In the genomic region with DNA sequence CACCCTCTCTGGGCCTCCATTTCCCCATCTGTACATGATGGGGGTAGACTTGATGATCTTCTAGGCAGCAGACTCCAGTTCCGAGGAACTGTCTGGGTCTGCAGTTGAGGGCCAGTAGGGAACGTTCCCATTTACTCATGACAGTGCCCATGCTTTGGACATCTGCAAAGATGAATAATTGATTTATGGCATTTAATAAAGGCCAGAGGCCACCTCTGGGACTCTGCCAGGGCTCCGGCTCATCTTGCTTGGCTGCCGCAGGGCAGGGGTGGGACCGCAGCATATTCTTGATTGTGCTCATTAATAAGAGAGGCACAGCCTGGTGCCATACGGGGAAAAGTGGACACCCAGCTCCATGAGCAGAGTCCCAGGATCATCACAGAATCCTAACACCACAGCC, we compare ENCODE assay signal across 25 cellular contexts. TPM values are rescaled to one million over a fixed set of nuclear protein-coding genes. Genes with fewer than 3 reads are reported as not detected.
A peak's percentile ranks its signal among the peaks of the same experiment; 100 is the strongest.
DNase-seq lines count a peak whose midpoint lies in the region; ATAC-seq and TF ChIP-seq lines count a peak whose summit lies in the region.
"Had no signal": no experiment of that assay in that cellular context is flagged by ENCODE, and none has a peak within 500 bp of the region (broad histone marks: within the 10 kb centered on the region; RNA-seq: fewer than 3 reads in every experiment).

No MANE protein-coding gene starts in this region.

- H3K4me3 ChIP-seq in HUES48 (ENCODE audit: low read depth, low read length), result no peak overlapping the region
- H3K4me3 ChIP-seq: BLaER1 had no signal

- H3K27ac ChIP-seq in HUES48 (ENCODE audit: low read depth, low read length), result peak overlapping the region; percentile 94
- H3K27ac ChIP-seq: BLaER1, HL-60 had no signal

- TF ChIP-seq CTCF in endothelial cell (IDR thresholded peaks at IDR 0.05; ENCODE audit: unreplicated experiment) (no peak), neural crest cell (conservative IDR thresholded peaks at IDR 0.05) (no peak)

- no peaks in the 10 kb centered on the region for H3K36me3 ChIP-seq in HUES48 (ENCODE audit: control insufficient read depth, insufficient read depth, low read length)
- H3K36me3 ChIP-seq: BLaER1 had no signal

- intact Hi-C loops in activated naive CD4-positive, alpha-beta T cell treated with anti-CD3 and anti-CD28 coated beads for 36 hours (cut with micrococcal nuclease), result no loop called here

- peak overlapping the region; percentile 64 for H3K27ac Mint-ChIP-seq in endothelial cell (ENCODE audit: unreplicated experiment)
- peak overlapping the region; percentile 78 for H3K27ac Mint-ChIP-seq in neural crest cell (ENCODE audit: unreplicated experiment)
- no peak overlapping the region for H3K27ac Mint-ChIP-seq in activated naive CD4-positive, alpha-beta T cell treated with anti-CD3 and anti-CD28 coated beads for 36 hours

- H3K4me3 Mint-ChIP-seq in endothelial cell (ENCODE audit: unreplicated experiment), result no peak overlapping the region
- no peak overlapping the region for H3K4me3 Mint-ChIP-seq in neural crest cell
- H3K4me3 Mint-ChIP-seq in activated naive CD4-positive, alpha-beta T cell treated with anti-CD3 and anti-CD28 coated beads for 36 hours, result no peak overlapping the region
- H3K4me3 Mint-ChIP-seq: CD4-positive, alpha-beta memory T cell had no signal

- H3K4me1 ChIP-seq in HUES48 (ENCODE audit: control insufficient read depth, insufficient read depth, low read length), result peaks cover 25% of the 10 kb centered on the region; the same call in 1 of the 2 replicates
- H3K4me1 ChIP-seq: BLaER1 had no signal

- peaks cover 58% of the 10 kb centered on the region for H3K4me1 Mint-ChIP-seq in endothelial cell (ENCODE audit: unreplicated experiment)
- peaks cover 27% of the 10 kb centered on the region for H3K4me1 Mint-ChIP-seq in neural crest cell
- H3K4me1 Mint-ChIP-seq in activated naive CD4-positive, alpha-beta T cell treated with anti-CD3 and anti-CD28 coated beads for 36 hours (ENCODE audit: low read depth), result no peaks in the 10 kb centered on the region

- H3K9me3 ChIP-seq in HUES48 (ENCODE audit: control insufficient read depth, insufficient read depth, low read length), result no peaks in the 10 kb centered on the region
- H3K9me3 ChIP-seq: BLaER1, Caco-2 had no signal

- no peak overlapping the region for H3K9ac ChIP-seq in HUES48 (ENCODE audit: low read depth, low read length)
- H3K9ac ChIP-seq: BLaER1 had no signal

- peaks cover 28% of the 10 kb centered on the region for H3K27me3 Mint-ChIP-seq in endothelial cell (ENCODE audit: unreplicated experiment)
- H3K27me3 Mint-ChIP-seq in neural crest cell (ENCODE audit: low read depth), result no peaks in the 10 kb centered on the region
- no peaks in the 10 kb centered on the region for H3K27me3 Mint-ChIP-seq in activated naive CD4-positive, alpha-beta T cell treated with anti-CD3 and anti-CD28 coated beads for 36 hours (ENCODE audit: low read depth)
- H3K27me3 Mint-ChIP-seq: CD4-positive, alpha-beta memory T cell had no signal

- H3K9me3 Mint-ChIP-seq in endothelial cell (ENCODE audit: unreplicated experiment), result no peaks in the 10 kb centered on the region
- no peaks in the 10 kb centered on the region for H3K9me3 Mint-ChIP-seq in neural crest cell
- H3K9me3 Mint-ChIP-seq in activated naive CD4-positive, alpha-beta T cell treated with anti-CD3 and anti-CD28 coated beads for 36 hours, result no peaks in the 10 kb centered on the region
- H3K9me3 Mint-ChIP-seq: CD4-positive, alpha-beta memory T cell had no signal

- no peaks in the 10 kb centered on the region for H3K27me3 ChIP-seq in HUES48 (ENCODE audit: control insufficient read depth, insufficient read depth, low read length)
- H3K27me3 ChIP-seq: BLaER1 had no signal

- H3K36me3 Mint-ChIP-seq in endothelial cell (ENCODE audit: low read depth, unreplicated experiment) (peaks cover 63% of the 10 kb centered on the region), neural crest cell (ENCODE audit: low read depth) (no peaks in the 10 kb centered on the region)
- no peaks in the 10 kb centered on the region for H3K36me3 Mint-ChIP-seq in activated naive CD4-positive, alpha-beta T cell treated with anti-CD3 and anti-CD28 coated beads for 36 hours (ENCODE audit: low read depth)

- ATAC-seq in GM21367 (IDR thresholded peaks at IDR 0.05; ENCODE audit: unreplicated experiment) (no peak), HG02610 (IDR thresholded peaks at IDR 0.05; ENCODE audit: unreplicated experiment) (no peak)
- ATAC-seq: Panc1 had no signal

- peak; percentile 66 for DNase-seq in AG20443 (ENCODE audit: low spot score)
- DNase-seq in endothelial cell (ENCODE audit: low spot score), result no peak
- no peak for DNase-seq in neural crest cell (ENCODE audit: low read depth, low spot score)
- DNase-seq in activated CD4-positive, alpha-beta T cell treated with anti-CD3 and anti-CD28 coated beads, Interleukin-2, amount 50 U/mL, for 48 hours, result no peak
- DNase-seq in activated naive CD4-positive, alpha-beta T cell treated with anti-CD3 and anti-CD28 coated beads for 36 hours, result no peak
- DNase-seq: Caco-2; CD4-positive, alpha-beta memory T cell; DMS 273 treated with DMSO at 0.1 percent for 48 hours; DMS79 treated with DMSO at 0.1 percent for 48 hours; KG1; NCI-H1092; NCI-H1436; NCI-H187 treated with DMSO at 0.1 percent for 48 hours; NCI-H226; NCI-H510A treated with DMSO at 0.1 percent for 48 hours; NCI-H748 treated with DMSO at 0.1 percent for 48 hours had no signal

- CTCF ChIA-PET in activated naive CD4-positive, alpha-beta T cell treated with anti-CD3 and anti-CD28 coated beads for 36 hours (lab: Charles Lee), result no interaction called here

RNA-seq across cellular contexts. Expression of gene KLHL35, which starts 28.1 kb away (rescaled TPM):
- total RNA-seq in endothelial cell (ENCODE audit: unreplicated experiment) (2.8 TPM), neural crest cell (9.4 and 11.6 TPM in 2 replicates)
- under 1 TPM; 0.14 to 0.17 TPM for total RNA-seq in activated naive CD4-positive, alpha-beta T cell treated with anti-CD3 and anti-CD28 coated beads for 36 hours
- total RNA-seq: A172, G401, H4 had no signal
